31 cellular contexts compared by ENCODE assay signal in the genomic region with DNA sequence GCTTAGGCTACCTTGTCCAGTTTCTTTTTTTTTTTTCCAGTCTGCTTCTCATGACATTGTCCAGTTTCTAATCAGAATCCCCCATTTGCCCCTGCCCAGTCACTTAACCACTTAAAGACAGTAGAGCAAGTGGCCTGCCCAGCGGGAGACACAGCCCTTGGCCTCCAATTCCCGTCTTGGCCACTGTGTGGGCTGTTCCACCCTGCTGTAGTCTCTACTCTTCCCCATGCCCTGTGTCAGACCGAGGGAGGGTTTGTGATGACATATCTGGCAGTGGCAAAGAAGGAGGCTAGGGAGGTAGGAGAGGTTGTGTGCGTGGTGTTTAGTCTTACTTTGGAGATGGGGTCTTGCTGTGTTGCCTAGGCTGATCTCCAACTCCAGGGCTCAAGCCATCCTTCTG. TPM values are rescaled to one million over a fixed set of nuclear protein-coding genes. Genes with fewer than 3 reads are reported as not detected.
A peak's percentile ranks its signal among the peaks of the same experiment; 100 is the strongest.
DNase-seq lines count a peak whose midpoint lies in the region; ATAC-seq and TF ChIP-seq lines count a peak whose summit lies in the region.
"Had no signal": no experiment of that assay in that cellular context is flagged by ENCODE, and none has a peak within 500 bp of the region (broad histone marks: within the 10 kb centered on the region; RNA-seq: fewer than 3 reads in every experiment).

No MANE protein-coding gene starts in this region.

- H3K9me3 ChIP-seq in mucosa of descending colon = no peaks in the 10 kb centered on the region
- H3K9me3 ChIP-seq in aorta (ENCODE audit: control insufficient read depth, low read length) = no peaks in the 10 kb centered on the region
- H3K9me3 ChIP-seq: heart right ventricle, right lobe of liver, SJCRH30, tibial artery had no signal

- no peaks in the 10 kb centered on the region for H3K27me3 Mint-ChIP-seq in chondrocyte (ENCODE audit: low read depth)
- H3K27me3 Mint-ChIP-seq: activated naive CD8-positive, alpha-beta T cell; activated T-helper 17 cell treated with anti-CD3 and anti-CD28 coated beads, Interleukin-2, amount 50 U/mL, for 72 hours; CD4-positive, CD25-positive, alpha-beta regulatory T cell had no signal

- H3K27ac Mint-ChIP-seq in chondrocyte (ENCODE audit: unreplicated experiment) = peak overlapping the region; percentile 94
- H3K27ac Mint-ChIP-seq: activated CD8-positive, alpha-beta T cell treated with anti-CD3 and anti-CD28 coated beads, Interleukin-2, amount 10 ng/mL, durations not matched to agents 7 days and 5 days; activated naive CD8-positive, alpha-beta T cell; activated T-helper 17 cell treated with anti-CD3 and anti-CD28 coated beads, Interleukin-2, amount 50 U/mL, for 72 hours had no signal

- intact Hi-C loops in left ventricle myocardium superior (cut with micrococcal nuclease) = no loop called here
- intact Hi-C loops in Right ventricle myocardium superior (cut with DNase I) = no loop called here
- intact Hi-C loops in mucosa of descending colon (cut with DNase I, micrococcal nuclease) = no loop called here
- intact Hi-C loops in aorta (cut with DNase I) = no loop called here

- H3K27me3 ChIP-seq in aorta (ENCODE audit: control insufficient read depth in 1 of 2, insufficient read depth in 2 of 2, low read length in 1 of 2) = no peaks in the 10 kb centered on the region
- H3K27me3 ChIP-seq: cardiac muscle cell, foreskin keratinocyte, heart right ventricle, right lobe of liver, SJCRH30, tibial artery had no signal

- no peaks in the 10 kb centered on the region for H3K4me1 ChIP-seq in mucosa of descending colon (ENCODE audit: low read depth)
- H3K4me1 ChIP-seq in aorta (ENCODE audit: control insufficient read depth in 1 of 2, insufficient read depth in 2 of 2, low read length in 2 of 2) = peaks cover 3 to 4% of the 10 kb centered on the region in 2 donors
- H3K4me1 ChIP-seq: foreskin keratinocyte, right lobe of liver, SJCRH30 had no signal

- H3K4me3 ChIP-seq in mucosa of descending colon (no peak overlapping the region), aorta (ENCODE audit: low read length in 2 of 2) (no peak overlapping the region)
- H3K4me3 ChIP-seq: cardiac muscle cell, heart right ventricle, right lobe of liver, SJCRH30, tibial artery had no signal

- TF ChIP-seq CTCF in chondrocyte (IDR thresholded peaks at IDR 0.05) (no peak), mucosa of descending colon (IDR thresholded peaks at IDR 0.05) (no peak)

- no peak for DNase-seq in left ventricle myocardium superior
- DNase-seq in Right ventricle myocardium superior = no peak
- no peak for DNase-seq in chondrocyte (ENCODE audit: low spot score)
- DNase-seq in mucosa of descending colon = no peak
- no peak for DNase-seq in aorta
- DNase-seq in NCI-H187 treated with DMSO at 0.1 percent for 48 hours (lab: John Stamatoyannopoulos, UW) = no peak
- DNase-seq: activated CD4-positive, alpha-beta T cell treated with anti-CD3 and anti-CD28 coated beads for 4 hours; activated CD8-positive, alpha-beta T cell treated with anti-CD3 and anti-CD28 coated beads, Interleukin-2, amount 10 ng/mL, durations not matched to agents 7 days and 5 days; AML-193; CD4-positive, CD25-positive, alpha-beta regulatory T cell; DND-41; foreskin keratinocyte; GF-D8; heart right ventricle; mammary epithelial cell; NCI-H1436 treated with DMSO at 0.1 percent for 48 hours; NCI-H446; NCI-H748 treated with DMSO at 0.1 percent for 48 hours; right lobe of liver; SJCRH30; stimulated activated CD4-positive, alpha-beta T cell treated with anti-CD3 and anti-CD28 coated beads, Interleukin-12 subunit alpha, Interleukin-12 subunit beta, amount 100 ng/mL, for 4 hours; stimulated activated CD4-positive, alpha-beta T cell treated with anti-CD3 and anti-CD28 coated beads, Interleukin-2, amount 100 ng/mL, for 48 hours; SW 1271; T1000; tibial artery had no signal

- H3K36me3 Mint-ChIP-seq in chondrocyte (ENCODE audit: low read depth) = peaks cover 15% of the 10 kb centered on the region

- peaks cover 27% of the 10 kb centered on the region for H3K4me1 Mint-ChIP-seq in chondrocyte (ENCODE audit: low read depth)

- H3K36me3 ChIP-seq in mucosa of descending colon (ENCODE audit: low read depth) (no peaks in the 10 kb centered on the region), aorta (ENCODE audit: control insufficient read depth in 1 of 2, insufficient read depth in 2 of 2, low read length in 1 of 2) (peaks cover 2 to 3% of the 10 kb centered on the region in 2 donors)

- no peak overlapping the region for H3K4me3 Mint-ChIP-seq in chondrocyte (ENCODE audit: unreplicated experiment)
- H3K4me3 Mint-ChIP-seq: activated CD8-positive, alpha-beta T cell treated with anti-CD3 and anti-CD28 coated beads, Interleukin-2, amount 10 ng/mL, durations not matched to agents 7 days and 5 days; activated naive CD8-positive, alpha-beta T cell; activated T-helper 17 cell treated with anti-CD3 and anti-CD28 coated beads, Interleukin-2, amount 50 U/mL, for 72 hours; CD4-positive, CD25-positive, alpha-beta regulatory T cell had no signal

- ATAC-seq in left ventricle myocardium superior (peak; percentile 20), Right ventricle myocardium superior (ENCODE audit: poor library complexity) (no peak), mucosa of descending colon (peak; percentile 18), aorta (ENCODE audit: low FRiP score) (peak; percentile 60), HG03520 (IDR thresholded peaks at IDR 0.05; ENCODE audit: unreplicated experiment) (no peak), GM21360 (IDR thresholded peaks at IDR 0.05; ENCODE audit: unreplicated experiment) (no peak)
- ATAC-seq: activated CD8-positive, alpha-beta T cell treated with anti-CD3 and anti-CD28 coated beads, Interleukin-2, amount 10 ng/mL, durations not matched to agents 7 days and 5 days; activated T-helper 17 cell treated with anti-CD3 and anti-CD28 coated beads, Interleukin-2, amount 50 U/mL, for 72 hours; foreskin keratinocyte had no signal

- 92 to 95% methylated on average over 4 of the region's 4 CpGs for WGBS in aorta, 2 donors

- no peaks in the 10 kb centered on the region for H3K9me3 Mint-ChIP-seq in chondrocyte (ENCODE audit: low read depth)
- H3K9me3 Mint-ChIP-seq: activated T-helper 17 cell treated with anti-CD3 and anti-CD28 coated beads, Interleukin-2, amount 50 U/mL, for 72 hours; CD4-positive, CD25-positive, alpha-beta regulatory T cell had no signal

- no peak overlapping the region for H3K27ac ChIP-seq in aorta (ENCODE audit: low read depth in 1 of 2, low read length in 2 of 2)
- H3K27ac ChIP-seq: cardiac muscle cell, foreskin keratinocyte, right lobe of liver, SJCRH30, VCaP had no signal

RNA-seq across cellular contexts. Expression of a gene that starts 11.5 kb away (rescaled TPM):
- total RNA-seq in left ventricle myocardium superior = 46.8 TPM
- total RNA-seq in Right ventricle myocardium superior = 41.8 TPM
- 60.2 to 63.5 TPM (median 62.6 TPM) in 3 replicates for total RNA-seq in chondrocyte
- total RNA-seq in mucosa of descending colon = 10 to 100 TPM; 58.5 to 65.7 (median 65.0) TPM
- total RNA-seq in aorta = 10 to 100 TPM; 73.4 to 74.7 TPM
- polyA plus RNA-seq in aorta = 10 to 100 TPM; 19.0 to 24.7 TPM

Comparison
In these comparisons a context has a peak if more than half of its experiments do, and no peak if none do; other contexts are left out.
1. ATAC-seq: peak in left ventricle myocardium superior (single experiment), mucosa of descending colon (single experiment) and aorta (single experiment); none in Right ventricle myocardium superior (single experiment), HG03520 (single experiment) and GM21360 (single experiment).